ENCODE assay signal across 8 cellular contexts in the genomic region with DNA sequence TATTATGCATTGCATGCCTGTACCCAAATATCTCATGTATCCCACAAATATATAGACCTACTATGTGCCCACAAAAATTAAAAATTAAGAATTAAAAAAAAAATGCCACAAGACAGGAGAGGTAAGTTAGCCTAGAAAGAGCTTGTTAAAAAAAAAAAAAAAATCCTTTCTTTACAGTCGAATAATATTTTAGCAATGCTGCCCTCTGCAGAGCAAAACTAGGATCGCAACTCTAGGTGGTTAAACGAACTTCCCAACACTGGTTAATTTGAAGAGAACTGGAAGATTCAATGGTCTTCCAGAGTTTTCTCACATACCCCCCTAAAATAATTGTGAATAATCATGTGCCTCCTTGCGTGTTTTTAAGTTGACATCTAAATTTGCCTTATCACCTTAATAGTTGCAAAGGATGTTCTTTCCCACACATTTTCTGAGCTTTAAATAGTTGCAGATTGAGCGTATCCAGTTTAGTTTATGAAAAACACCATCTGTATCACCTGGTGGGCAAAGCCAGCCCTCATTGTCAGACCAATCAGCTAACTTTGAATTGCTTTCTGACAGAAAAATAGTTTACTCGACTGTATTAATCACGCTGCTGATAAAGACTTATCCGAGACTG. TPM values are rescaled to one million over a fixed set of nuclear protein-coding genes. Genes with fewer than 3 reads are reported as not detected.
A peak's percentile ranks its signal among the peaks of the same experiment; 100 is the strongest.
DNase-seq lines count a peak whose midpoint lies in the region; ATAC-seq and TF ChIP-seq lines count a peak whose summit lies in the region.

No MANE protein-coding gene starts in this region.

- intact Hi-C loops in Calu3 (cut with micrococcal nuclease; ENCODE audit: unreplicated experiment), result loop anchor here (1.0 to 10.0 kb wide), 3 partner anchors 88 to 345 kb away; partner anchors contain the start of gene ITM2B
- intact Hi-C loops in heart left ventricle (cut with DNase I), result loop anchor here (1.0 to 10.0 kb wide), 9 partner anchors 145 to 485 kb away; partner anchors contain the start of genes ITM2B (in 2 of the 10) and MED4 (in 2 of the 10)

- no peaks in the 10 kb centered on the region for H3K36me3 Mint-ChIP-seq in Calu3 (ENCODE audit: insufficient read depth, unreplicated experiment)

- H3K27me3 ChIP-seq in heart left ventricle, result no peaks in the 10 kb centered on the region

- peaks cover 33% of the 10 kb centered on the region for H3K4me1 Mint-ChIP-seq in Calu3 (ENCODE audit: low read depth, unreplicated experiment)

- no peaks in the 10 kb centered on the region for H3K27me3 Mint-ChIP-seq in Calu3 (ENCODE audit: unreplicated experiment)

- H3K4me1 ChIP-seq in heart left ventricle, result peaks cover 0 to 68% (median 25%) of the 10 kb centered on the region in 12 donors

- peak; percentile 60 for DNase-seq in Calu3
- peak; percentile 61 for DNase-seq in SK-N-DZ (ENCODE audit: low spot score)
- peak; percentile 76 for DNase-seq in activated naive CD4-positive, alpha-beta T cell treated with anti-CD3 and anti-CD28 coated beads, Interleukin-2, amount 50 U/mL, for 16 hours
- DNase-seq in heart left ventricle, result peak in 4 of 5 donors; percentile 59 to 77 (median 68)
- DNase-seq in retinal pigment epithelial cell (ENCODE audit: low read depth), result no peak
- DNase-seq in GM19240 (ENCODE audit: insufficient read length, low spot score), result no peak

- 41 to 46% (median 43%) methylated on average over 8 of the region's 8 CpGs for WGBS in heart left ventricle, 4 donors

- no peaks in the 10 kb centered on the region for H3K9me3 ChIP-seq in KOPT-K1 (ENCODE audit: insufficient read depth, low read length, poor library complexity, severe bottlenecking)
- H3K9me3 ChIP-seq in heart left ventricle, result no peaks in the 10 kb centered on the region

- TF ChIP-seq POLR2A in heart left ventricle (IDR thresholded peaks at IDR 0.05), result no peak

- no TSS peak for BruUV-seq in Calu3 (replicated peaks; lab: Mats Ljungman, UMichigan)

- CTCF ChIA-PET in Calu3 (lab: Charles Lee), result interaction anchor here (0.6 to 1.9 kb wide), 12 partner anchors 10 to 502 kb away, joined by 3 to 14 read pairs (median 4); partner anchors contain the start of genes ITM2B and RCBTB2

- peak; percentile 29 to 56 (median 44) for ATAC-seq in heart left ventricle
- no peak for ATAC-seq in HG02610 (IDR thresholded peaks at IDR 0.05; ENCODE audit: unreplicated experiment)

- H3K4me3 Mint-ChIP-seq in Calu3 (ENCODE audit: low read depth, unreplicated experiment), result no peak overlapping the region

- peaks cover 2% of the 10 kb centered on the region for H3K9me3 Mint-ChIP-seq in Calu3 (ENCODE audit: low read depth, unreplicated experiment)

- no peak overlapping the region for H3K27ac Mint-ChIP-seq in Calu3 (ENCODE audit: unreplicated experiment)

- H3K4me3 ChIP-seq in heart left ventricle (no peak overlapping the region), retinal pigment epithelial cell (ENCODE audit: low read length) (no peak overlapping the region)

- TF ChIP-seq CTCF in Calu3 (IDR thresholded peaks at IDR 0.05; ENCODE audit: unreplicated experiment) (peak; percentile 33), heart left ventricle (IDR thresholded peaks at IDR 0.05) (peak; percentile 55 to 88 (median 82)), retinal pigment epithelial cell (conservative IDR thresholded peaks at IDR 0.05; ENCODE audit: low read depth, low read length) (peak; percentile 71)

- H3K36me3 ChIP-seq in KOPT-K1 (ENCODE audit: insufficient read depth, low read length) (no peaks in the 10 kb centered on the region), heart left ventricle (no peaks in the 10 kb centered on the region)

- H3K27ac ChIP-seq in KOPT-K1 (ENCODE audit: low read depth, low read length, poor library complexity, severe bottlenecking), result peak overlapping the region; percentile 98
- H3K27ac ChIP-seq in heart left ventricle, result peak overlapping the region in 4 of 12 donors; percentile 1 to 93 (median 37)

RNA-seq across cellular contexts. Expression of gene RCBTB2, which starts 47.4 kb away (rescaled TPM):
- total RNA-seq in Calu3 (2022), result 3.0 and 3.7 TPM in 2 replicates
- polyA plus RNA-seq in SK-N-DZ (2014; cell fraction: cytosol; rRNA removed), result 8.6 and 27.6 TPM in 2 replicates
- polyA plus RNA-seq in SK-N-DZ (2014; cell fraction: nucleus; rRNA removed), result 12.3 and 13.5 TPM in 2 replicates
- 10 to 100 TPM in 6 of 9 donors, 1 to 10 TPM in 3; 5.9 to 16.2 (median 11.8) TPM for total RNA-seq in heart left ventricle
- 10 to 100 TPM in 1 of 2 donors, 1 to 10 TPM in 1; 6.9 to 11.5 TPM for polyA plus RNA-seq in heart left ventricle

Comparison
In these comparisons a context has a peak if more than half of its experiments do, and no peak if none do; other contexts are left out.
1. DNase-seq: peak in Calu3 (single experiment), SK-N-DZ (single experiment), activated naive CD4-positive, alpha-beta T cell treated with anti-CD3 and anti-CD28 coated beads, Interleukin-2, amount 50 U/mL, for 16 hours (single experiment) and heart left ventricle (4 of 5); none in retinal pigment epithelial cell (single experiment) and GM19240 (single experiment).
2. Peak in every context shown above with its lines, with median percentiles within 50 percentile points of each other: CTCF ChIP-seq.